Comparison of ENCODE assay signal across 25 cellular contexts in the genomic region with DNA sequence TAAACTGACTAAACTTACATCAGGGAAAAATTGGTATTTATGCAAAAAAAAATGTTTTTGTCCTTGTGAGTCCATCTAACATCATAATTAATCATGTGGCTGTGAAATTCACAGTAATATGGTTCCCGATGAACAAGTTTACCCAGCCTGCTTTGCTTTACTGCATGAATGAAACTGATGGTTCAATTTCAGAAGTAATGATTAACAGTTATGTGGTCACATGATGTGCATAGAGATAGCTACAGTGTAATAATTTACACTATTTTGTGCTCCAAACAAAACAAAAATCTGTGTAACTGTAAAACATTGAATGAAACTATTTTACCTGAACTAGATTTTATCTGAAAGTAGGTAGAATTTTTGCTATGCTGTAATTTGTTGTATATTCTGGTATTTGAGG. TPM values are rescaled to one million over a fixed set of nuclear protein-coding genes. Genes with fewer than 3 reads are reported as not detected.
DNase-seq lines count a peak whose midpoint lies in the region; ATAC-seq, FAIRE-seq and TF ChIP-seq lines count a peak whose summit lies in the region.
"Had no signal": no experiment of that assay in that cellular context is flagged by ENCODE, and none has a peak within 500 bp of the region (broad histone marks: within the 10 kb centered on the region; RNA-seq: fewer than 3 reads in every experiment).

No MANE protein-coding gene starts in this region.

- H3K27ac ChIP-seq in K562 (ENCODE audit: extremely low read depth, low read depth, low read length), result no peak overlapping the region
- H3K27ac ChIP-seq: BLaER1 treated with 17β-estradiol and CSF1 and Interleukin-3, amounts not matched to agents 10 nM and 100 nM; C4-2B had no signal

- peaks cover 4% of the 10 kb centered on the region for H3K4me1 Mint-ChIP-seq in activated T-helper 17 cell treated with anti-CD3 and anti-CD28 coated beads, Interleukin-2, amount 50 U/mL, for 72 hours
- H3K4me1 Mint-ChIP-seq in natural killer cell treated with Interleukin-12 subunit alpha and Interleukin-12 subunit beta and Interleukin-15 and Interleukin-18, amount 100 ng/mL, for 72 hours (ENCODE audit: low read depth in 2 of 2), result peaks cover 4 to 5% of the 10 kb centered on the region in 2 donors

- H4K20me1 ChIP-seq in K562 (replicated peaks; ENCODE audit: control insufficient read depth, insufficient read depth, low read length), result no peaks in the 10 kb centered on the region
- H4K20me1 ChIP-seq: BLaER1 treated with 17β-estradiol and CSF1 and Interleukin-3, amounts not matched to agents 10 nM and 100 nM had no signal

- H3K36me3 Mint-ChIP-seq in activated T-helper 17 cell treated with anti-CD3 and anti-CD28 coated beads, Interleukin-2, amount 50 U/mL, for 72 hours (ENCODE audit: low read depth), result peaks cover 14% of the 10 kb centered on the region
- H3K36me3 Mint-ChIP-seq in natural killer cell treated with Interleukin-12 subunit alpha and Interleukin-12 subunit beta and Interleukin-15 and Interleukin-18, amount 100 ng/mL, for 72 hours, result no peaks in the 10 kb centered on the region

- no peaks in the 10 kb centered on the region for H3K79me2 ChIP-seq in K562 (ENCODE audit: control insufficient read depth, insufficient read depth, low read length)

- DNase-seq in GM18507 (ENCODE audit: extremely low spot score, insufficient read length, low read depth) (no peak), K562 (ENCODE audit: extremely low read depth in 1 of 4, low spot score in 3 of 4) (no peak), HUDEP-2 (lab: John Stamatoyannopoulos, UW; ENCODE audit: unreplicated experiment in 76 of 76) (no peak), Ammon's horn (ENCODE audit: low spot score) (no peak), activated T-cell treated with anti-CD3 and anti-CD28 coated beads for 4 hours (no peak)
- DNase-seq in natural killer cell treated with Interleukin-12 subunit alpha and Interleukin-12 subunit beta and Interleukin-15 and Interleukin-18, amount 100 ng/mL, for 72 hours (ENCODE audit: low spot score), result no peak
- DNase-seq: 8988T; ACHN; Caco-2; CD4-positive, alpha-beta T cell; CD8-positive, alpha-beta T cell; DMS 273 treated with DMSO at 0.1 percent for 48 hours; DMS153; DMS53; DMS79; DND-41; EL; GDM1 had no signal

- no peaks in the 10 kb centered on the region for H3K9me1 ChIP-seq in K562 (ENCODE audit: control insufficient read depth, insufficient read depth, low read length)

- POLR2A ChIA-PET in K562 (lab: Yijun Ruan, JAX), result no interaction called here

- no peak for TF ChIP-seq RAD21 in K562 (CRISPR knock-in tag; conservative IDR thresholded peaks at IDR 0.05 in 1 of 2, IDR thresholded peaks at IDR 0.05 in 1 of 2)

- no peaks in the 10 kb centered on the region for H3K9me3 Mint-ChIP-seq in activated T-helper 17 cell treated with anti-CD3 and anti-CD28 coated beads, Interleukin-2, amount 50 U/mL, for 72 hours
- no peaks in the 10 kb centered on the region for H3K9me3 Mint-ChIP-seq in natural killer cell treated with Interleukin-12 subunit alpha and Interleukin-12 subunit beta and Interleukin-15 and Interleukin-18, amount 100 ng/mL, for 72 hours
- H3K9me3 Mint-ChIP-seq: CD4-positive, alpha-beta T cell; CD8-positive, alpha-beta T cell had no signal

- in situ Hi-C loops in K562 (cut with MboI), result no loop called here

- CTCF ChIA-PET in K562 (lab: Yijun Ruan, JAX; ENCODE audit: low intra/inter-chr PET ratio), result no interaction called here

- TF ChIP-seq EP300 in K562 (IDR thresholded peaks at IDR 0.05; ENCODE audit: low read length), result no peak

- H3K4me3 ChIP-seq in K562, result no peak overlapping the region
- H3K4me3 ChIP-seq: BLaER1 treated with 17β-estradiol and CSF1 and Interleukin-3, amounts not matched to agents 10 nM and 100 nM had no signal

- H3K4me1 ChIP-seq in K562 (replicated peaks in 1 of 2; ENCODE audit: control insufficient read depth in 2 of 2, insufficient read depth in 2 of 2, low read length in 2 of 2), result peaks cover 0 to 4% of the 10 kb centered on the region in 2 experiments; a peak in 1 of 5 replicates
- H3K4me1 ChIP-seq: BLaER1 treated with 17β-estradiol and CSF1 and Interleukin-3, amounts not matched to agents 10 nM and 100 nM; Caco-2 had no signal

- no peaks in the 10 kb centered on the region for H3K27me3 ChIP-seq in K562 (ENCODE audit: control insufficient read depth in 2 of 2, insufficient read depth in 2 of 2, low read length in 2 of 2)
- H3K27me3 ChIP-seq: BLaER1 treated with 17β-estradiol and CSF1 and Interleukin-3, amounts not matched to agents 10 nM and 100 nM had no signal

- H3K27ac Mint-ChIP-seq in activated T-helper 17 cell treated with anti-CD3 and anti-CD28 coated beads, Interleukin-2, amount 50 U/mL, for 72 hours, result no peak overlapping the region
- no peak overlapping the region for H3K27ac Mint-ChIP-seq in natural killer cell treated with Interleukin-12 subunit alpha and Interleukin-12 subunit beta and Interleukin-15 and Interleukin-18, amount 100 ng/mL, for 72 hours
- H3K27ac Mint-ChIP-seq: B cell; CD4-positive, alpha-beta T cell; CD8-positive, alpha-beta T cell had no signal

- H3K27me3 Mint-ChIP-seq in activated T-helper 17 cell treated with anti-CD3 and anti-CD28 coated beads, Interleukin-2, amount 50 U/mL, for 72 hours, result no peaks in the 10 kb centered on the region
- peaks cover 0 to 3% of the 10 kb centered on the region in 2 donors for H3K27me3 Mint-ChIP-seq in natural killer cell treated with Interleukin-12 subunit alpha and Interleukin-12 subunit beta and Interleukin-15 and Interleukin-18, amount 100 ng/mL, for 72 hours
- H3K27me3 Mint-ChIP-seq: B cell; CD4-positive, alpha-beta T cell had no signal

- intact Hi-C loops in K562 (cut with micrococcal nuclease), result no loop called here

- H2AFZ ChIP-seq in K562 (ENCODE audit: low read depth, low read length), result no peak overlapping the region

- TF ChIP-seq CTCF in K562 (IDR thresholded peaks at IDR 0.05 in 2 of 3, conservative IDR thresholded peaks at IDR 0.05 in 1 of 3; ENCODE audit: insufficient read depth in 2 of 3, low read depth in 1 of 3, low read length in 3 of 3), result no peak

- H3K36me3 ChIP-seq in K562 (ENCODE audit: control insufficient read depth, insufficient read depth, low read length), result 0 out of 3 replicates have a peak, but pooled peaks cover 1% of the 10 kb centered on the region

- FAIRE-seq in GM18507 (lab: Jason Lieb, UNC) (peak; percentile 5), K562 (lab: Jason Lieb, UNC) (no peak)
- FAIRE-seq: A204.1, GM12891, GM19239 had no signal

- H3K4me2 ChIP-seq in K562 (ENCODE audit: insufficient read depth, low read length), result no peak overlapping the region
- H3K4me2 ChIP-seq: BLaER1 treated with 17β-estradiol and CSF1 and Interleukin-3, amounts not matched to agents 10 nM and 100 nM had no signal

- H3K9ac ChIP-seq in K562 (ENCODE audit: insufficient read depth in 1 of 2, low read depth in 2 of 2, low read length in 2 of 2), result no peak overlapping the region
- H3K9ac ChIP-seq: BLaER1 treated with 17β-estradiol and CSF1 and Interleukin-3, amounts not matched to agents 10 nM and 100 nM had no signal

- no peak overlapping the region for H3K4me3 Mint-ChIP-seq in activated T-helper 17 cell treated with anti-CD3 and anti-CD28 coated beads, Interleukin-2, amount 50 U/mL, for 72 hours
- H3K4me3 Mint-ChIP-seq in natural killer cell treated with Interleukin-12 subunit alpha and Interleukin-12 subunit beta and Interleukin-15 and Interleukin-18, amount 100 ng/mL, for 72 hours, result no peak overlapping the region
- H3K4me3 Mint-ChIP-seq: B cell; CD4-positive, alpha-beta T cell; CD8-positive, alpha-beta T cell had no signal

- WGBS in K562 (ENCODE audit: insufficient coverage, low coverage, missing lambda C conversion rate), result 90% methylated on average over 1 of the region's 1 CpG

- ATAC-seq in activated T-helper 17 cell treated with anti-CD3 and anti-CD28 coated beads, Interleukin-2, amount 50 U/mL, for 72 hours (replicated peaks), result peak; percentile 42
- no peak for ATAC-seq in K562
- no peak for ATAC-seq in natural killer cell treated with Interleukin-12 subunit alpha and Interleukin-12 subunit beta and Interleukin-15 and Interleukin-18, amount 100 ng/mL, for 72 hours
- ATAC-seq: CD8-positive, alpha-beta T cell had no signal

- no TSS peak for BruUV-seq in K562 (replicated peaks; lab: Mats Ljungman, UMichigan)

- no peak for TF ChIP-seq POLR2A in K562 (conservative IDR thresholded peaks at IDR 0.05)

- 0 out of 2 replicates have a peak, but pooled peaks cover 8% of the 10 kb centered on the region for H3K9me3 ChIP-seq in K562 (replicated peaks; ENCODE audit: control insufficient read depth, insufficient read depth, low read depth, low read length)
- H3K9me3 ChIP-seq: BLaER1 treated with 17β-estradiol and CSF1 and Interleukin-3, amounts not matched to agents 10 nM and 100 nM; Caco-2 had no signal

TF ChIP-seq in K562, 482 proteins besides CTCF, POLR2A, EP300 and RAD21 (continues in another document):
- TF ChIP-seq ZNF232 (CRISPR knock-in tag; IDR thresholded peaks at IDR 0.05), result no peak

RNA-seq across cellular contexts. Expression of gene SRP19, which starts 16.6 kb away (rescaled TPM):
- total RNA-seq in activated T-helper 17 cell treated with anti-CD3 and anti-CD28 coated beads, Interleukin-2, amount 50 U/mL, for 72 hours, result 10 to 100 TPM; 25.4 to 60.3 TPM
- 29.6 and 86.1 TPM in 2 replicates for total RNA-seq in K562 (2011; cell fraction: chromatin; rRNA removed; ENCODE audit: low replicate concordance)
- total RNA-seq in K562 (2011; cell fraction: nucleolus; rRNA removed), result 14.9 and 19.2 TPM in 2 replicates
- 35.4 and 59.2 TPM in 2 replicates for total RNA-seq in K562 (2011; cell fraction: nucleoplasm; rRNA removed)
- total RNA-seq in K562 (2014; rRNA removed) (55.3 and 78.4 TPM in 2 replicates), K562 (2014; rRNA removed; fragmentation: Illumina TruSeq; extraction: Trizol) (146 and 163 TPM in 2 replicates), K562 (2015; rRNA removed; fragmentation: Illumina TruSeq; extraction: Trizol) (143 and 155 TPM in 2 replicates), K562 (2021) (52.3 and 52.5 TPM in 2 replicates)
- polyA plus RNA-seq in K562 (2011; rRNA removed) (63.0 and 88.7 TPM in 2 replicates), K562 (2014; fragmentation: Illumina TruSeq; extraction: Trizol) (137 and 159 TPM in 2 replicates), K562 (2014; fragmentation: Nextera tagmentation; extraction: Ambion mirVana) (100 to 1,000 TPM; 287 to 357 TPM), K562 (2014; rRNA removed) (109 and 138 TPM in 2 replicates)
- 7.6 and 19.4 TPM in 2 replicates for polyA plus RNA-seq in K562 (2011; cell fraction: cytosol; rRNA removed)
- 13.6 and 22.5 TPM in 2 replicates for polyA plus RNA-seq in K562 (2011; cell fraction: nucleus; rRNA removed)
- polyA plus RNA-seq in K562 (2012), result 76.5 and 93.7 TPM in 2 replicates
- polyA minus RNA-seq in K562 (2011; rRNA and poly(A)+ RNA removed), result 34.8 and 47.2 TPM in 2 replicates
- 6.0 and 21.6 TPM in 2 replicates for polyA minus RNA-seq in K562 (2011; cell fraction: cytosol; rRNA and poly(A)+ RNA removed)
- polyA minus RNA-seq in K562 (2011; cell fraction: nucleus; rRNA and poly(A)+ RNA removed), result 9.3 and 20.5 TPM in 2 replicates
- total RNA-seq in natural killer cell treated with Interleukin-12 subunit alpha and Interleukin-12 subunit beta and Interleukin-15 and Interleukin-18, amount 100 ng/mL, for 72 hours, result 10 to 100 TPM; 62.4 to 70.7 TPM
